ENCODE assay signal across 13 cellular contexts in genomic region chr11:92453055-92453454, GRCh38.
A peak's percentile ranks its signal among the peaks of the same experiment; 100 is the strongest.
DNase-seq lines count a peak whose midpoint lies in the region; ATAC-seq and TF ChIP-seq lines count a peak whose summit lies in the region.
"Had no signal": no experiment of that assay in that cellular context is flagged by ENCODE, and none has a peak within 500 bp of the region (broad histone marks: within the 10 kb centered on the region; RNA-seq: fewer than 3 reads in every experiment).

No MANE protein-coding gene starts in this region.

- 84% methylated on average over 3 of the region's 3 CpGs for WGBS in prostate gland

- H3K27ac ChIP-seq in prostate gland (no peak overlapping the region), substantia nigra (ENCODE audit: low read depth, low read length, poor library complexity, severe bottlenecking) (no peak overlapping the region)
- H3K27ac ChIP-seq: right atrium auricular region, SJSA1 had no signal

- TF ChIP-seq CTCF in prostate gland (IDR thresholded peaks at IDR 0.05) = no peak

- no peak for TF ChIP-seq POLR2A in prostate gland (IDR thresholded peaks at IDR 0.05)

- intact Hi-C loops in prostate gland (cut with DNase I) = loop anchor here (10.0 kb wide), 1 partner anchor 228 kb away; the partner anchor contains the start of gene FAT3

- H3K27me3 ChIP-seq in MG63 (no peaks in the 10 kb centered on the region), prostate gland (replicated peaks; ENCODE audit: insufficient read depth) (no peaks in the 10 kb centered on the region)
- H3K27me3 ChIP-seq: right atrium auricular region, SJSA1 had no signal

- H3K4me3 ChIP-seq in MG63 = no peak overlapping the region
- H3K4me3 ChIP-seq in prostate gland = no peak overlapping the region
- H3K4me3 ChIP-seq: right atrium auricular region, SJSA1 had no signal

- H3K9me3 ChIP-seq in MG63 (no peaks in the 10 kb centered on the region), prostate gland (no peaks in the 10 kb centered on the region)
- H3K9me3 ChIP-seq: right atrium auricular region, SJSA1 had no signal

- DNase-seq in GM03348 (ENCODE audit: low spot score) (peak; percentile 70), amniotic epithelial cell (ENCODE audit: low read depth) (peak; percentile 55), kidney tubule cell (ENCODE audit: low spot score) (peak; percentile 56), MG63 (no peak), activated gamma-delta T cell treated with Interleukin-2 at 50 U/mL for 16 hours (no peak), prostate gland (ENCODE audit: low spot score) (no peak), substantia nigra (lab: John Stamatoyannopoulos, UW) (no peak)
- DNase-seq: Calu3, glutamatergic neuron, Karpas-422 had no signal

- peak; percentile 54 for ATAC-seq in HG03378 (IDR thresholded peaks at IDR 0.05; ENCODE audit: unreplicated experiment)

- H3K36me3 ChIP-seq in MG63 = no peaks in the 10 kb centered on the region
- no peaks in the 10 kb centered on the region for H3K36me3 ChIP-seq in prostate gland
- H3K36me3 ChIP-seq: right atrium auricular region, SJSA1 had no signal

- no peaks in the 10 kb centered on the region for H3K4me1 ChIP-seq in prostate gland (replicated peaks)
- H3K4me1 ChIP-seq: right atrium auricular region, SJSA1 had no signal

Comparison
In these comparisons a context has a peak if more than half of its experiments do, and no peak if none do; other contexts are left out.
1. DNase-seq: peak in GM03348 (single experiment), amniotic epithelial cell (single experiment) and kidney tubule cell (single experiment); none in MG63 (single experiment), activated gamma-delta T cell treated with Interleukin-2 at 50 U/mL for 16 hours (single experiment), prostate gland (single experiment) and substantia nigra (0 of 49).